ENCODE assay signal across 9 cellular contexts in the genomic region with DNA sequence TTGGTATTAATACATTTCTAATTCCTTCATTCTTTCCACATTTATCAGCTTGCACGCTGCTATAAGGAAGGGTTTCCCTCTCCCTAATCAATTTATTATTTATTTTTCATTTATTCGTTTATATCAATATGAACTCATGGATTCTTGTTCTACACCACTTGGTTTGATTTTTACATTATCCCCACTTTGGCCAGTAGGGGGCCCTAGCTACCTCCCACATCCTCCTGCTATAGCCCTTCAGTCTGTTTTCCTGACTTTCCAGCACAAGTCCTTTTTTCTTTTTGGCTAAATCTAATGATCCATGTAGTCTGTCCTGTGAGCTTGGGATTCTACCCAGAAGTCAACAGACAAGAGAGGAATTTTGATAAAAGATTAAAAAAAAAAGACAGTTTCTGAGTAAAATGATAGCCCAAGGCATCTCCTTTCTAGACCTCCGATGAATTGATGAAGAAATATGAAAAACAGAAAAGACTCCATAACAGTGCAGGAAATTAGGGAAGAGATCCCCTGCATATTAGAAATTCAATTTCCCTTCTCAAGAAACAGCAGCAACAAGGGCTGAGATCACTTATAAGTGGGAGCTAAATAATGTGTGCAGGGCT. TPM values are rescaled to one million over a fixed set of nuclear protein-coding genes. Genes with fewer than 3 reads are reported as not detected.
A peak's percentile ranks its signal among the peaks of the same experiment; 100 is the strongest.
DNase-seq lines count a peak whose midpoint lies in the region; ATAC-seq and TF ChIP-seq lines count a peak whose summit lies in the region.
"Had no signal": no experiment of that assay in that cellular context is flagged by ENCODE, and none has a peak within 500 bp of the region (broad histone marks: within the 10 kb centered on the region; RNA-seq: fewer than 3 reads in every experiment).

No MANE protein-coding gene starts in this region.

- CTCF ChIA-PET in activated B cell treated with CpG ODN at 0.5 μM for 24 hours (lab: Charles Lee): interaction anchor here (0.6 to 3.7 kb wide), 12 partner anchors 9 to 1424 kb away, joined by 3 to 52 read pairs (median 5); no protein-coding TSS in a partner anchor

- peaks cover 7% of the 10 kb centered on the region for H3K27me3 Mint-ChIP-seq in activated T-cell treated with anti-CD3 and anti-CD28 coated beads, Interleukin-2, amount 50 U/mL, for 72 hours (ENCODE audit: low read depth)
- H3K27me3 Mint-ChIP-seq in activated B cell treated with CpG ODN at 0.5 μM for 24 hours: no peaks in the 10 kb centered on the region

- peak; percentile 21 to 35 for DNase-seq in activated T-cell treated with anti-CD3 and anti-CD28 coated beads, Interleukin-2, amount 50 U/mL, for 72 hours
- DNase-seq in activated T-cell treated with anti-CD3 and anti-CD28 coated beads, Interleukin-2, amount 50 U/mL, for 1 hour: no peak
- DNase-seq in HT1080 (ENCODE audit: low read depth) (peak; percentile 56), activated B cell treated with CpG ODN at 0.5 μM for 24 hours (no peak), hepatic stellate cell (ENCODE audit: low spot score) (peak; percentile 47)
- peak; percentile 26 for DNase-seq in stimulated activated naive CD8-positive, alpha-beta T cell treated with anti-CD3 and anti-CD28 coated beads, Interleukin-15, Interleukin-2, amounts not matched to agents 100 U/mL and 50 U/mL, for 24 hours

- POLR2A ChIA-PET in activated B cell treated with CpG ODN at 0.5 μM for 24 hours (lab: Charles Lee): interaction anchor here (0.5 kb wide), 1 partner anchor 129 kb away, joined by 6 read pairs; no protein-coding TSS in a partner anchor

- intact Hi-C loops in activated B cell treated with CpG ODN at 0.5 μM for 24 hours (cut with micrococcal nuclease): no loop called here

- H3K4me1 Mint-ChIP-seq in activated T-cell treated with anti-CD3 and anti-CD28 coated beads, Interleukin-2, amount 50 U/mL, for 72 hours (ENCODE audit: low read depth): peaks cover 8% of the 10 kb centered on the region
- H3K4me1 Mint-ChIP-seq in activated B cell treated with CpG ODN at 0.5 μM for 24 hours: peaks cover 29% of the 10 kb centered on the region

- no peaks in the 10 kb centered on the region for H3K9me3 Mint-ChIP-seq in activated T-cell treated with anti-CD3 and anti-CD28 coated beads, Interleukin-2, amount 50 U/mL, for 72 hours
- no peaks in the 10 kb centered on the region for H3K9me3 Mint-ChIP-seq in activated B cell treated with CpG ODN at 0.5 μM for 24 hours

- H3K27ac Mint-ChIP-seq in activated T-cell treated with anti-CD3 and anti-CD28 coated beads, Interleukin-2, amount 50 U/mL, for 72 hours: no peak overlapping the region
- no peak overlapping the region for H3K27ac Mint-ChIP-seq in activated B cell treated with CpG ODN at 0.5 μM for 24 hours

- TF ChIP-seq CTCF in activated B cell treated with CpG ODN at 0.5 μM for 24 hours (IDR thresholded peaks at IDR 0.05): peak; percentile 49

- H3K36me3 Mint-ChIP-seq in activated T-cell treated with anti-CD3 and anti-CD28 coated beads, Interleukin-2, amount 50 U/mL, for 72 hours (ENCODE audit: insufficient read depth in 2 of 2): no peaks in the 10 kb centered on the region
- no peaks in the 10 kb centered on the region for H3K36me3 Mint-ChIP-seq in activated B cell treated with CpG ODN at 0.5 μM for 24 hours (ENCODE audit: low read depth)

- ATAC-seq in activated T-cell treated with anti-CD3 and anti-CD28 coated beads, Interleukin-2, amount 50 U/mL, for 72 hours (replicated peaks in 1 of 2): no peak
- peak; percentile 42 for ATAC-seq in activated B cell treated with CpG ODN at 0.5 μM for 24 hours (ENCODE audit: low read depth)
- ATAC-seq in stimulated activated naive CD8-positive, alpha-beta T cell treated with anti-CD3 and anti-CD28 coated beads, Interleukin-15, Interleukin-2, amounts not matched to agents 100 U/mL and 50 U/mL, for 24 hours: no peak
- no peak for ATAC-seq in HG03439 (IDR thresholded peaks at IDR 0.05; ENCODE audit: unreplicated experiment)
- no peak for ATAC-seq in HG02852 (IDR thresholded peaks at IDR 0.05; ENCODE audit: unreplicated experiment)

- no peak overlapping the region for H3K4me3 Mint-ChIP-seq in activated T-cell treated with anti-CD3 and anti-CD28 coated beads, Interleukin-2, amount 50 U/mL, for 72 hours
- no peak overlapping the region for H3K4me3 Mint-ChIP-seq in activated B cell treated with CpG ODN at 0.5 μM for 24 hours

RNA-seq across cellular contexts. Expression of gene LYZL2, which starts 47.7 kb away (rescaled TPM):
- total RNA-seq in activated T-cell treated with anti-CD3 and anti-CD28 coated beads, Interleukin-2, amount 50 U/mL, for 72 hours: not detected
- not detected in 2 replicates for total RNA-seq in HT1080 (2014; rRNA removed; shearing (Covaris generic))
- polyA plus RNA-seq in HT1080 (2015; cell fraction: cytosol; rRNA removed): not detected in 2 replicates
- polyA plus RNA-seq in HT1080 (2015; cell fraction: nucleus; rRNA removed): not detected in 2 replicates
- not detected in 2 replicates for total RNA-seq in activated B cell treated with CpG ODN at 0.5 μM for 24 hours
- total RNA-seq: subcutaneous adipose tissue had no signal

Comparison
In these comparisons a context has a peak if more than half of its experiments do, and no peak if none do; other contexts are left out.
1. DNase-seq: peak in activated T-cell treated with anti-CD3 and anti-CD28 coated beads, Interleukin-2, amount 50 U/mL, for 72 hours (2 of 2), HT1080 (single experiment), hepatic stellate cell (single experiment) and stimulated activated naive CD8-positive, alpha-beta T cell treated with anti-CD3 and anti-CD28 coated beads, Interleukin-15, Interleukin-2, amounts not matched to agents 100 U/mL and 50 U/mL, for 24 hours (single experiment); none in activated T-cell treated with anti-CD3 and anti-CD28 coated beads, Interleukin-2, amount 50 U/mL, for 1 hour (single experiment) and activated B cell treated with CpG ODN at 0.5 μM for 24 hours (single experiment).